ENCODE assay signal across 11 cellular contexts in the genomic region with DNA sequence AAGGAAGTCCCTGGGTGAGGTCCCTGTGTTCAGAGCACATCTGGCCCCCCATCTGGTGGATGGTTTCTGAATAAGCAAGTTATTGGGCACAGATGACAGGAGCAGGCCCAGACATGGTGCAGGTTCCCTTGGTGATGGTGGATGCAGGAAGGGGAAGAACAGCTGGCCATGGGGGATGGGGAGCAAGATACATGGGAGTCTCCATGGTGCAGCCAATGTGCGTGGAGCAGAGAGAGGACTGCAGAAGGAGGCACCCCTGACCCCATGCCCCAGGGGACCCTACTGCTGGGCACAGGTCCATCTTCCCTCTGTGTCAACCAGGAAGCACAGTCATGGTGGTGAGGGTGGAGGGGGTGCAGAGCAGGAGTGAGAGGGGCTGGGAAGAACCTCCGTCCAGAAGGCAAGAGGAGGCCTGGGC. TPM values are rescaled to one million over a fixed set of nuclear protein-coding genes. Genes with fewer than 3 reads are reported as not detected.
DNase-seq lines count a peak whose midpoint lies in the region; ATAC-seq, FAIRE-seq and TF ChIP-seq lines count a peak whose summit lies in the region.
"Had no signal": no experiment of that assay in that cellular context is flagged by ENCODE, and none has a peak within 500 bp of the region (broad histone marks: within the 10 kb centered on the region; RNA-seq: fewer than 3 reads in every experiment).

No MANE protein-coding gene starts in this region.

- H3K4me1 ChIP-seq in HepG2 (ENCODE audit: insufficient read depth, low read length), result peaks cover 22% of the 10 kb centered on the region
- no peaks in the 10 kb centered on the region for H3K4me1 ChIP-seq in right lobe of liver
- peaks cover 11% of the 10 kb centered on the region for H3K4me1 ChIP-seq in NT2/D1 (ENCODE audit: insufficient read depth, insufficient read length)
- peaks cover 7% of the 10 kb centered on the region for H3K4me1 ChIP-seq in fibroblast of lung (ENCODE audit: control insufficient read depth, extremely low read depth, insufficient read depth, low read length)
- H3K4me1 ChIP-seq in vagina, result peaks cover 28% of the 10 kb centered on the region

- no peak for FAIRE-seq in HepG2 (lab: Jason Lieb, UNC)
- FAIRE-seq: endometrium had no signal

- H4K20me1 ChIP-seq in HepG2 (ENCODE audit: insufficient read depth, low read length), result no peaks in the 10 kb centered on the region
- H4K20me1 ChIP-seq in fibroblast of lung (ENCODE audit: control insufficient read depth, extremely low read depth, insufficient read depth, low read length), result no peaks in the 10 kb centered on the region

- no TSS peak for BruUV-seq in HepG2 (replicated peaks; lab: Mats Ljungman, UMichigan)

- TF ChIP-seq CTCF in HepG2 (CRISPR knock-in tag; IDR thresholded peaks at IDR 0.05), result 0 out of 2 replicates have a peak, but pooled peaks have one; percentile 18
- no peak for TF ChIP-seq CTCF in right lobe of liver (IDR thresholded peaks at IDR 0.05)
- no peak for TF ChIP-seq CTCF in fibroblast of lung (conservative IDR thresholded peaks at IDR 0.05 in 1 of 2, IDR thresholded peaks at IDR 0.05 in 1 of 2; ENCODE audit: low read depth in 1 of 2, low read length in 2 of 2)
- TF ChIP-seq CTCF in vagina (IDR thresholded peaks at IDR 0.05), result no peak

- no peak for TF ChIP-seq POLR2A in HepG2 (IDR thresholded peaks at IDR 0.05; ENCODE audit: insufficient read depth in 1 of 2, low read depth in 2 of 2, low read length in 2 of 2)
- TF ChIP-seq POLR2A in right lobe of liver (IDR thresholded peaks at IDR 0.05), result no peak
- no peak for TF ChIP-seq POLR2A in vagina (IDR thresholded peaks at IDR 0.05)

- H3K9me3 ChIP-seq in HepG2 (ENCODE audit: low read length) (no peaks in the 10 kb centered on the region), right lobe of liver (no peaks in the 10 kb centered on the region), NT2/D1 (ENCODE audit: insufficient read depth, low read length) (no peaks in the 10 kb centered on the region), fibroblast of lung (ENCODE audit: control insufficient read depth, insufficient read depth, low read depth, low read length) (no peaks in the 10 kb centered on the region), vagina (no peaks in the 10 kb centered on the region)

- H3K9ac ChIP-seq in HepG2 (ENCODE audit: insufficient read depth, low read depth, low read length) (no peak overlapping the region), NT2/D1 (ENCODE audit: insufficient read length, low read depth) (peak overlapping the region; percentile 9), fibroblast of lung (ENCODE audit: insufficient read depth, low read length) (no peak overlapping the region)

- POLR2A ChIA-PET in HepG2 (lab: Yijun Ruan, JAX), result no interaction called here

- no peaks in the 10 kb centered on the region for H3K79me2 ChIP-seq in HepG2 (ENCODE audit: insufficient read depth, low read length)
- peaks cover 2% of the 10 kb centered on the region for H3K79me2 ChIP-seq in fibroblast of lung (ENCODE audit: control insufficient read depth, insufficient read depth, low read length)

- TF ChIP-seq EP300 in HepG2 (IDR thresholded peaks at IDR 0.05; ENCODE audit: low read depth in 2 of 2, low read length in 2 of 2) (no peak), HepG2 (CRISPR knock-in tag; IDR thresholded peaks at IDR 0.05; ENCODE audit: borderline replicate concordance) (no peak)

- DNase-seq in HepG2 (ENCODE audit: low spot score), result peak; percentile 9
- no peak for DNase-seq in right lobe of liver
- no peak for DNase-seq in NT2/D1 (ENCODE audit: low read depth, low spot score)
- peak; percentile 10 to 27 for DNase-seq in fibroblast of lung (ENCODE audit: low read depth in 2 of 2)
- no peak for DNase-seq in vagina (ENCODE audit: extremely low spot score in 2 of 2)
- no peak for DNase-seq in C1 segment of cervical spinal cord (lab: John Stamatoyannopoulos, UW)
- DNase-seq: NCI-H526 treated with DMSO at 0.1 percent for 48 hours had no signal

- H3K27ac ChIP-seq in HepG2 (ENCODE audit: extremely low read length, insufficient read depth, low read length) (no peak overlapping the region), right lobe of liver (no peak overlapping the region), fibroblast of lung (ENCODE audit: insufficient read depth, low read length) (no peak overlapping the region), vagina (peak overlapping the region; percentile 5)

- intact Hi-C loops in HepG2 (cut with micrococcal nuclease; ENCODE audit: unreplicated experiment), result no loop called here
- intact Hi-C loops in right lobe of liver (cut with DNase I), result no loop called here
- intact Hi-C loops in vagina (cut with DNase I), result no loop called here

- ATAC-seq in HepG2 (peak; percentile 7; the same call in 2 of the 3 replicates), right lobe of liver (no peak), HG02840 (IDR thresholded peaks at IDR 0.05; ENCODE audit: low FRiP score, unreplicated experiment) (no peak), HG03457 (IDR thresholded peaks at IDR 0.05; ENCODE audit: unreplicated experiment) (no peak)
- ATAC-seq: left lobe of liver had no signal

- peaks cover 0 to 3% of the 10 kb centered on the region in 2 experiments; a peak in 1 of 5 replicates for H3K36me3 ChIP-seq in HepG2 (replicated peaks in 1 of 2; ENCODE audit: control insufficient read depth in 1 of 2, insufficient read depth in 2 of 2, low read length in 2 of 2)
- no peaks in the 10 kb centered on the region for H3K36me3 ChIP-seq in right lobe of liver
- peaks cover 38% of the 10 kb centered on the region for H3K36me3 ChIP-seq in NT2/D1 (ENCODE audit: insufficient read depth, insufficient read length, low read length)
- peaks cover 8% of the 10 kb centered on the region for H3K36me3 ChIP-seq in fibroblast of lung (ENCODE audit: control insufficient read depth, insufficient read depth, low read length)
- H3K36me3 ChIP-seq in vagina, result no peaks in the 10 kb centered on the region

- peak overlapping the region; percentile 50; the same call in 1 of the 2 replicates for H3K4me2 ChIP-seq in HepG2 (ENCODE audit: low read depth, low read length)
- H3K4me2 ChIP-seq in fibroblast of lung (ENCODE audit: extremely low read depth, insufficient read depth, low read length), result no peak overlapping the region

- H3K27me3 ChIP-seq in HepG2 (ENCODE audit: control insufficient read depth in 1 of 2, insufficient read depth in 2 of 2, low read length in 2 of 2) (no peaks in the 10 kb centered on the region), right lobe of liver (no peaks in the 10 kb centered on the region), NT2/D1 (ENCODE audit: insufficient read depth, insufficient read length) (no peaks in the 10 kb centered on the region), fibroblast of lung (ENCODE audit: control insufficient read depth, insufficient read depth, low read length) (no peaks in the 10 kb centered on the region), vagina (no peaks in the 10 kb centered on the region)

- CTCF ChIA-PET in HepG2 (lab: Yijun Ruan, JAX; ENCODE audit: low intra/inter-chr PET ratio, low total read pairs), result no interaction called here

- no peak overlapping the region for H2AFZ ChIP-seq in HepG2 (ENCODE audit: low read length)
- H2AFZ ChIP-seq in fibroblast of lung (ENCODE audit: low read length), result no peak overlapping the region

- H3K4me3 ChIP-seq in HepG2 (replicated peaks in 1 of 3; ENCODE audit: insufficient read depth in 1 of 3, low read depth in 2 of 3, low read length in 3 of 3) (no peak overlapping the region), right lobe of liver (no peak overlapping the region), NT2/D1 (ENCODE audit: insufficient read length, low read depth) (no peak overlapping the region), fibroblast of lung (replicated peaks in 1 of 4; ENCODE audit: control extremely low read depth in 1 of 4, insufficient read depth in 1 of 4, low read depth in 3 of 4, low read length in 4 of 4) (no peak overlapping the region), vagina (no peak overlapping the region)

- in situ Hi-C loops in HepG2 (cut with HindIII; ENCODE audit: extremely low pct_ligation_motif_present, low pct_unique_long_range_greater_than_20kb), result no loop called here

- 88% methylated on average over 2 of the region's 2 CpGs for WGBS in HepG2 (ENCODE audit: low lambda C conversion rate)
- 78% methylated on average over 2 of the region's 2 CpGs for WGBS in right lobe of liver (ENCODE audit: insufficient coverage, low coverage, low lambda C conversion rate, missing lambda C conversion rate)

- no peak for TF ChIP-seq RAD21 in HepG2 (CRISPR knock-in tag; IDR thresholded peaks at IDR 0.05)

TF ChIP-seq in HepG2, 621 proteins besides CTCF, POLR2A, EP300 and RAD21 (continues in another document):
- no peak for TF ChIP-seq KDM3A (CRISPR knock-in tag; IDR thresholded peaks at IDR 0.05; ENCODE audit: low read depth)
- no peak for TF ChIP-seq ERF (CRISPR knock-in tag; IDR thresholded peaks at IDR 0.05)

RNA-seq across cellular contexts. Expression of a gene that starts 43.8 kb away (rescaled TPM):
- total RNA-seq in HepG2 (2016; rRNA removed; fragmentation: Illumina TruSeq; extraction: Trizol) (22.7 and 27.5 TPM in 2 replicates), right lobe of liver (10 to 100 TPM in 3 of 6 experiments, 1 to 10 TPM in 3; 7.3 to 13.8 (median 10.2) TPM), fibroblast of lung (40.1 and 47.9 TPM in 2 replicates), vagina (27.7 TPM)
- 19.8 and 21.2 TPM in 2 replicates for total RNA-seq in HepG2 (2016; cell fraction: cytosol; rRNA removed; fragmentation: Illumina TruSeq; extraction: Trizol; ENCODE audit: low read depth)
- 21.5 and 25.3 TPM in 2 replicates for total RNA-seq in HepG2 (2016; cell fraction: insoluble cytoplasmic fraction; rRNA removed; fragmentation: Illumina TruSeq; extraction: Trizol)
- 14.1 and 14.9 TPM in 2 replicates for total RNA-seq in HepG2 (2016; cell fraction: membrane; rRNA removed; fragmentation: Illumina TruSeq; extraction: Trizol)
- total RNA-seq in HepG2 (2016; cell fraction: nucleus; rRNA removed; fragmentation: Illumina TruSeq; extraction: Trizol), result 16.2 and 18.3 TPM in 2 replicates
- polyA plus RNA-seq in HepG2 (2011; rRNA removed) (30.3 and 35.3 TPM in 2 replicates), fibroblast of lung (41.6 and 51.7 TPM in 2 replicates)
- polyA plus RNA-seq in HepG2 (2011; cell fraction: cytosol; rRNA removed), result 18.9 and 20.5 TPM in 2 replicates
- polyA plus RNA-seq in HepG2 (2011; cell fraction: nucleus; rRNA removed), result 24.9 and 25.4 TPM in 2 replicates
- polyA plus RNA-seq in HepG2 (2012), result 19.6 and 25.6 TPM in 2 replicates
- polyA plus RNA-seq in HepG2 (2016; cell fraction: cytosol; fragmentation: Illumina TruSeq; extraction: Trizol; ENCODE audit: low read depth), result 1.3 and 2.0 TPM in 2 replicates
- polyA plus RNA-seq in HepG2 (2016; cell fraction: insoluble cytoplasmic fraction; fragmentation: Illumina TruSeq; extraction: Trizol; ENCODE audit: low read depth), result 22.9 and 25.3 TPM in 2 replicates
- 3.9 and 4.5 TPM in 2 replicates for polyA plus RNA-seq in HepG2 (2016; cell fraction: membrane; fragmentation: Illumina TruSeq; extraction: Trizol; ENCODE audit: low read depth)
- polyA plus RNA-seq in HepG2 (2016; cell fraction: nucleus; fragmentation: Illumina TruSeq; extraction: Trizol; ENCODE audit: insufficient read depth, low read depth), result 26.8 and 27.2 TPM in 2 replicates
- polyA minus RNA-seq in HepG2 (2011; rRNA and poly(A)+ RNA removed; ENCODE audit: low replicate concordance), result 43.3 and 66.9 TPM in 2 replicates
- 15.5 and 21.7 TPM in 2 replicates for polyA minus RNA-seq in HepG2 (2011; cell fraction: cytosol; rRNA and poly(A)+ RNA removed)
- 19.7 and 26.4 TPM in 2 replicates for polyA minus RNA-seq in HepG2 (2011; cell fraction: nucleus; rRNA and poly(A)+ RNA removed)
- polyA plus RNA-seq in fibroblast of lung (2012), result 24.7 and 29.3 TPM in 2 replicates
- polyA minus RNA-seq in fibroblast of lung (ENCODE audit: low replicate concordance), result 56.5 and 84.5 TPM in 2 replicates

Comparison
In these comparisons a context has a peak if more than half of its experiments do, and no peak if none do; other contexts are left out.
1. DNase-seq: peak in HepG2 (single experiment) and fibroblast of lung (2 of 2); none in right lobe of liver (0 of 3), NT2/D1 (single experiment), vagina (0 of 2) and C1 segment of cervical spinal cord (0 of 14).